28 cellular contexts compared by ENCODE assay signal in genomic region chr3:139261754-139262632, GRCh38.
"Had no signal": no experiment of that assay in that cellular context is flagged by ENCODE, and none has a peak within 500 bp of the region (broad histone marks: within the 10 kb centered on the region; RNA-seq: fewer than 3 reads in every experiment).

No MANE protein-coding gene starts in this region.

- DNase-seq: activated CD4-positive, alpha-beta memory T cell treated with anti-CD3 and anti-CD28 coated beads for 36 hours; activated CD4-positive, alpha-beta T cell treated with anti-CD3 and anti-CD28 coated beads, Interleukin-2, amount 10 ng/mL, durations not matched to agents 7 days and 5 days; activated CD4-positive, CD25-positive, alpha-beta regulatory T cell; activated CD8-positive, alpha-beta memory T cell treated with anti-CD3 and anti-CD28 coated beads for 24 hours; activated gamma-delta T cell treated with Interleukin-2 at 50 U/mL for 16 hours; activated naive CD4-positive, alpha-beta T cell treated with anti-CD3 and anti-CD28 coated beads, Interleukin-2, amount 10 ng/mL, durations not matched to agents 7 days and 5 days; activated naive CD8-positive, alpha-beta T cell treated with anti-CD3 and anti-CD28 coated beads for 36 hours; activated T-cell treated with anti-CD3 and anti-CD28 coated beads, Interleukin-2, amount 50 U/mL, for 72 hours; brain microvascular endothelial cell; MG63; MV-4-11; NCI-H1092 treated with DMSO at 0.1 percent for 48 hours; NCI-H1417 treated with DMSO at 0.1 percent for 48 hours; NCI-H1694; NCI-H2029 treated with DMSO at 0.1 percent for 48 hours; NCI-H345; NCI-H510A; NCI-H69; PC-3; SHP77; T-helper 1 cell had no signal

- H3K4me3 Mint-ChIP-seq: activated CD4-positive, alpha-beta memory T cell treated with anti-CD3 and anti-CD28 coated beads for 36 hours; activated CD4-positive, alpha-beta T cell treated with anti-CD3 and anti-CD28 coated beads, Interleukin-2, amount 10 ng/mL, durations not matched to agents 7 days and 5 days; activated naive CD4-positive, alpha-beta T cell treated with anti-CD3 and anti-CD28 coated beads, Interleukin-2, amount 10 ng/mL, durations not matched to agents 7 days and 5 days; activated naive CD8-positive, alpha-beta T cell treated with anti-CD3 and anti-CD28 coated beads for 36 hours; activated T-cell treated with anti-CD3 and anti-CD28 coated beads, Interleukin-2, amount 50 U/mL, for 72 hours had no signal

- ATAC-seq: activated T-cell treated with anti-CD3 and anti-CD28 coated beads, Interleukin-2, amount 50 U/mL, for 72 hours; PC-3 had no signal

- H3K27ac ChIP-seq: brain microvascular endothelial cell, cardiac muscle cell, KMS-11, SJSA1, VCaP had no signal

- H3K36me3 ChIP-seq: brain microvascular endothelial cell, cardiac muscle cell, MG63, SJSA1 had no signal

- FAIRE-seq: RCC 7860 had no signal

- H3K27me3 ChIP-seq: brain microvascular endothelial cell, MG63, SJSA1 had no signal

- H3K4me3 ChIP-seq: cardiac muscle cell, MG63, SJSA1 had no signal

- H3K4me2 ChIP-seq: KMS-11 had no signal

- H3K27ac Mint-ChIP-seq: activated CD4-positive, alpha-beta memory T cell treated with anti-CD3 and anti-CD28 coated beads for 36 hours; activated CD4-positive, alpha-beta T cell treated with anti-CD3 and anti-CD28 coated beads, Interleukin-2, amount 10 ng/mL, durations not matched to agents 7 days and 5 days; activated naive CD4-positive, alpha-beta T cell treated with anti-CD3 and anti-CD28 coated beads, Interleukin-2, amount 10 ng/mL, durations not matched to agents 7 days and 5 days; activated naive CD8-positive, alpha-beta T cell treated with anti-CD3 and anti-CD28 coated beads for 36 hours; activated T-cell treated with anti-CD3 and anti-CD28 coated beads, Interleukin-2, amount 50 U/mL, for 72 hours; activated T-helper 2 cell treated with anti-CD3 and anti-CD28 coated beads, Interferon-gamma antibody, Interleukin-2, Interleukin-4, amounts not matched to agents 10 μg/mL and 5 μg/mL and 100 μg/mL, durations not matched to agents 14 hours and 24 hours and 36 hours; IgD-negative memory B cell had no signal

- H3K9ac ChIP-seq: KMS-11 had no signal

- H3K4me1 ChIP-seq: SJSA1 had no signal

- H3K9me3 ChIP-seq: MG63, SJSA1 had no signal

- H3K4me1 Mint-ChIP-seq: activated CD4-positive, alpha-beta T cell treated with anti-CD3 and anti-CD28 coated beads, Interleukin-2, amount 10 ng/mL, durations not matched to agents 7 days and 5 days; activated naive CD4-positive, alpha-beta T cell treated with anti-CD3 and anti-CD28 coated beads, Interleukin-2, amount 10 ng/mL, durations not matched to agents 7 days and 5 days; activated naive CD8-positive, alpha-beta T cell treated with anti-CD3 and anti-CD28 coated beads for 36 hours; IgD-negative memory B cell had no signal

- H3K9me3 Mint-ChIP-seq: activated CD4-positive, alpha-beta memory T cell treated with anti-CD3 and anti-CD28 coated beads for 36 hours; activated CD4-positive, alpha-beta T cell treated with anti-CD3 and anti-CD28 coated beads, Interleukin-2, amount 10 ng/mL, durations not matched to agents 7 days and 5 days; activated naive CD4-positive, alpha-beta T cell treated with anti-CD3 and anti-CD28 coated beads, Interleukin-2, amount 10 ng/mL, durations not matched to agents 7 days and 5 days; activated naive CD8-positive, alpha-beta T cell treated with anti-CD3 and anti-CD28 coated beads for 36 hours; activated T-cell treated with anti-CD3 and anti-CD28 coated beads, Interleukin-2, amount 50 U/mL, for 72 hours; activated T-helper 2 cell treated with anti-CD3 and anti-CD28 coated beads, Interferon-gamma antibody, Interleukin-2, Interleukin-4, amounts not matched to agents 10 μg/mL and 5 μg/mL and 100 μg/mL, durations not matched to agents 14 hours and 24 hours and 36 hours had no signal

- H3K36me3 Mint-ChIP-seq: activated CD4-positive, alpha-beta memory T cell treated with anti-CD3 and anti-CD28 coated beads for 36 hours; activated naive CD4-positive, alpha-beta T cell treated with anti-CD3 and anti-CD28 coated beads, Interleukin-2, amount 10 ng/mL, durations not matched to agents 7 days and 5 days; activated naive CD8-positive, alpha-beta T cell treated with anti-CD3 and anti-CD28 coated beads for 36 hours had no signal
